10 cellular contexts compared by ENCODE assay signal in the genomic region with DNA sequence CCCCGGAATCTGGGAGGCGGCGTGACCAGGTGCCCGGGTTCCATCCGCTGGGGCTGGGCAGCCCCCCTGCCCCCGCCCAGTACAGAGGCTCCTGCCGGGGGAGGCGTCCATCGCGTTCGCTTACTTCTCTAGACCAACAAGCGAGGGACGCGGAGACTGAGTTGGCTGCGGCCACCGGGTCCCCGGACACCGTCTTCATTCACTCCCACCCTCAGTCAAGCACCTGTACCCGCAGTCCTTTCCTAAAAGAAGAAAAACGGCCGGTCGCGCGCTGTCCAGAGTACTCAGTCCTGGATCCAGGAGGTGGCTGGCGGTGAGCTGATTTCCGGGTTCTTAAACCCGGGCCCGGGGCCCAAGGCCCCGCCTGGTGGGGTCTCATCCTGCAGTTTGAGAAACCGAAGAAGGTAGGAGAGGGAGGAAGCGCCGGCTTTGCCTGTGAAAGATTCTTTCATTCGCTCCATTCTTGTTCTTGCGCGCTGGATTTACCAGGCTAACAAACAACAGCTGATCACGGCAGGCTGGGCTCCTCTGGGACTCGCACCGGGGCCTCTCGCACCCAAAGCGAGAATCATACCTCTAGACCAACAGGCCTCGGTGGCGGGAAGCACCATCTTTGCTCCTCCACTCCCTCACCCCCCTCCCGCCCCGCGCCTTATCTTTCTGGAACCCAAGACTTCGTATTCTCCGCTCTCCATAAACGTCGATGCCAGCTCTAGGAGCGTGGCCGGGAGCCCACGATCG. TPM values are rescaled to one million over a fixed set of nuclear protein-coding genes. Genes with fewer than 3 reads are reported as not detected.
DNase-seq lines count a peak whose midpoint lies in the region; ATAC-seq and TF ChIP-seq lines count a peak whose summit lies in the region.
"Had no signal": no experiment of that assay in that cellular context is flagged by ENCODE, and none has a peak within 500 bp of the region (broad histone marks: within the 10 kb centered on the region; RNA-seq: fewer than 3 reads in every experiment).

No MANE protein-coding gene starts in this region.

- CTCF ChIA-PET in CD8-positive, alpha-beta memory T cell (lab: Charles Lee), result interaction anchor here (1.0 to 5.5 kb wide), 7 partner anchors 10 to 287 kb away, joined by 3 to 48 read pairs (median 4); no protein-coding TSS in a partner anchor

- H3K4me3 Mint-ChIP-seq in CD8-positive, alpha-beta memory T cell, result peak overlapping the region; percentile 73 to 93 (median 81)
- peak overlapping the region; percentile 78 for H3K4me3 Mint-ChIP-seq in central memory CD8-positive, alpha-beta T cell
- H3K4me3 Mint-ChIP-seq in nephron progenitor cell, result peak overlapping the region; percentile 64

- peaks cover 34% of the 10 kb centered on the region for H3K27me3 ChIP-seq in CD8-positive, alpha-beta memory T cell (ENCODE audit: insufficient read depth, low read length, poor library complexity, severe bottlenecking)

- H3K9me3 ChIP-seq in CD8-positive, alpha-beta memory T cell (ENCODE audit: low read length), result no peaks in the 10 kb centered on the region

- POLR2A ChIA-PET in CD8-positive, alpha-beta memory T cell (lab: Charles Lee), result interaction anchor here (0.6 to 3.1 kb wide), 2 partner anchors 12 to 159 kb away, joined by 9 to 16 read pairs; no protein-coding TSS in a partner anchor

- H3K27ac ChIP-seq in CD8-positive, alpha-beta memory T cell (ENCODE audit: low read depth, low read length), result no peak overlapping the region

- no peak for DNase-seq in CD8-positive, alpha-beta memory T cell
- peak; percentile 24 for DNase-seq in NB4 (ENCODE audit: low read depth)
- DNase-seq in central memory CD8-positive, alpha-beta T cell (ENCODE audit: low spot score in 2 of 2), result no peak
- no peak for DNase-seq in nephron progenitor cell
- no peak for DNase-seq in NCI-H2227 (lab: John Stamatoyannopoulos, UW; ENCODE audit: unreplicated experiment)
- no peak for DNase-seq in foreskin fibroblast
- no peak for DNase-seq in glomerular visceral epithelial cell (ENCODE audit: extremely low spot score)
- DNase-seq: left cardiac atrium had no signal

- no peaks in the 10 kb centered on the region for H3K36me3 Mint-ChIP-seq in CD8-positive, alpha-beta memory T cell
- peaks cover 27% of the 10 kb centered on the region for H3K36me3 Mint-ChIP-seq in central memory CD8-positive, alpha-beta T cell (ENCODE audit: insufficient read depth)
- H3K36me3 Mint-ChIP-seq in nephron progenitor cell (ENCODE audit: low read depth), result no peaks in the 10 kb centered on the region

- H3K27me3 Mint-ChIP-seq in CD8-positive, alpha-beta memory T cell, result peaks cover 23 to 26% of the 10 kb centered on the region in 2 donors
- peaks cover 32% of the 10 kb centered on the region for H3K27me3 Mint-ChIP-seq in central memory CD8-positive, alpha-beta T cell
- peaks cover 93% of the 10 kb centered on the region for H3K27me3 Mint-ChIP-seq in nephron progenitor cell (ENCODE audit: low read depth, poor library complexity)

- H3K27ac Mint-ChIP-seq in CD8-positive, alpha-beta memory T cell, result peak overlapping the region; percentile 69 to 89 (median 82)
- peak overlapping the region; percentile 94 for H3K27ac Mint-ChIP-seq in central memory CD8-positive, alpha-beta T cell (ENCODE audit: low read depth)
- H3K27ac Mint-ChIP-seq in nephron progenitor cell, result no peak overlapping the region

- H3K4me1 Mint-ChIP-seq in CD8-positive, alpha-beta memory T cell, result peaks cover 29 to 44% (median 43%) of the 10 kb centered on the region in 3 donors
- H3K4me1 Mint-ChIP-seq in central memory CD8-positive, alpha-beta T cell, result peaks cover 27% of the 10 kb centered on the region
- H3K4me1 Mint-ChIP-seq in nephron progenitor cell, result peaks cover 27% of the 10 kb centered on the region

- peaks cover 36% of the 10 kb centered on the region for H3K4me1 ChIP-seq in CD8-positive, alpha-beta memory T cell (ENCODE audit: insufficient read depth, low read length)

- TF ChIP-seq POLR2A in NB4 (IDR thresholded peaks at IDR 0.05; ENCODE audit: extremely low read depth, insufficient read length), result no peak

- H3K4me3 ChIP-seq in CD8-positive, alpha-beta memory T cell (ENCODE audit: low read length), result peak overlapping the region; percentile 53
- H3K4me3 ChIP-seq in NB4 (ENCODE audit: low read depth, low read length), result no peak overlapping the region
- H3K4me3 ChIP-seq in foreskin fibroblast (ENCODE audit: low read depth in 1 of 2, low read length in 2 of 2), result no peak overlapping the region

- TF ChIP-seq CTCF in NB4 (IDR thresholded peaks at IDR 0.05; ENCODE audit: low read depth, low read length) (no peak), nephron progenitor cell (IDR thresholded peaks at IDR 0.05) (no peak), foreskin fibroblast (IDR thresholded peaks at IDR 0.05; ENCODE audit: low read depth, low read length) (no peak)

- peak; percentile 12 for ATAC-seq in central memory CD8-positive, alpha-beta T cell (replicated peaks; ENCODE audit: extremely low read depth, poor library complexity, severe bottlenecking)
- no peak for ATAC-seq in HG02610 (IDR thresholded peaks at IDR 0.05; ENCODE audit: unreplicated experiment)

- H3K36me3 ChIP-seq in CD8-positive, alpha-beta memory T cell (ENCODE audit: insufficient read depth, low read length), result no peaks in the 10 kb centered on the region

- H3K9me3 Mint-ChIP-seq in CD8-positive, alpha-beta memory T cell, result no peaks in the 10 kb centered on the region
- H3K9me3 Mint-ChIP-seq in central memory CD8-positive, alpha-beta T cell, result no peaks in the 10 kb centered on the region
- H3K9me3 Mint-ChIP-seq in nephron progenitor cell, result peaks cover 4% of the 10 kb centered on the region

RNA-seq across cellular contexts. Expression of gene OR1F1, which starts 17.4 kb away (rescaled TPM):
- total RNA-seq in CD8-positive, alpha-beta memory T cell, result not detected
- not detected for polyA plus RNA-seq in CD8-positive, alpha-beta memory T cell
- total RNA-seq: left cardiac atrium, LHCN-M2 had no signal

RNA-seq across cellular contexts. Expression of gene ZNF213, which starts 35.8 kb away (rescaled TPM):
- total RNA-seq in CD8-positive, alpha-beta memory T cell, result 10 to 100 TPM; 10.4 to 10.5 TPM
- polyA plus RNA-seq in CD8-positive, alpha-beta memory T cell, result 3.8 TPM

RNA-seq across cellular contexts. Expression of gene ZNF205, which starts 58.2 kb away (rescaled TPM):
- total RNA-seq in CD8-positive, alpha-beta memory T cell, result under 1 TPM in 1 of 2 experiments, not detected in 1; 0.11 TPM
- not detected for polyA plus RNA-seq in CD8-positive, alpha-beta memory T cell
